ENCODE assay signal across 18 cellular contexts in the genomic region with DNA sequence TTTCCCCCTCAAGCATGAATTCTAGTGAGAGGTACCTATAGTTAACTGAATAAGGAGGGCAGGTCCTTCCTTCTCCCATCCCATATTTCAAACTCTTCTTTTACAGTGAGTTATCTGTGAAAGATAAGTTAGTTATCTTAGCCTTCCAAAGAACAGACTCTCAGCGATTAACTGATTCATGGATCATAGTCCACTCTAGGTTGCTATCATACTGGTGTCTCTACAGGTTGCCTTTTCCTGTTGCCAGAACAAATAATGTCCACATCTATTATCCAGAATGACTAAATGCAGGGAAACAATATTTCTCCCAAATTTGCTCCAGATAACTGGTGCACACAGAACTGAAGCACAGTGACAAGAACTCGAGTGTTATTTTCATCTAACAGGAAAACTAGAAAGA.
DNase-seq lines count a peak whose midpoint lies in the region; ATAC-seq, FAIRE-seq and TF ChIP-seq lines count a peak whose summit lies in the region.
"Had no signal": no experiment of that assay in that cellular context is flagged by ENCODE, and none has a peak within 500 bp of the region (broad histone marks: within the 10 kb centered on the region; RNA-seq: fewer than 3 reads in every experiment).

No MANE protein-coding gene starts in this region.

- H4K20me1 ChIP-seq in OCI-LY3 (ENCODE audit: insufficient read depth, low read length), result no peaks in the 10 kb centered on the region
- no peaks in the 10 kb centered on the region for H4K20me1 ChIP-seq in hepatocyte (ENCODE audit: insufficient read depth, poor library complexity, severe bottlenecking)
- H4K20me1 ChIP-seq: BLaER1 had no signal

- H3K4me2 ChIP-seq in OCI-LY3 (ENCODE audit: low read length) (peak overlapping the region; percentile 66), hepatocyte (no peak overlapping the region)

- no peaks in the 10 kb centered on the region for H3K9me2 ChIP-seq in hepatocyte (replicated peaks; ENCODE audit: insufficient read depth)

- H3K27me3 ChIP-seq in OCI-LY3 (ENCODE audit: low read depth, low read length), result no peaks in the 10 kb centered on the region
- H3K27me3 ChIP-seq in hepatocyte, result no peaks in the 10 kb centered on the region
- no peaks in the 10 kb centered on the region for H3K27me3 ChIP-seq in liver (ENCODE audit: control insufficient read depth in 4 of 4, insufficient read depth in 4 of 4, low read length in 3 of 4)
- H3K27me3 ChIP-seq: BLaER1 had no signal

- 0 out of 2 replicates have a peak, but pooled peaks cover 2% of the 10 kb centered on the region for H3K9me3 ChIP-seq in OCI-LY3 (ENCODE audit: insufficient read depth, low read length)
- no peaks in the 10 kb centered on the region for H3K9me3 ChIP-seq in hepatocyte (ENCODE audit: low read depth)
- no peaks in the 10 kb centered on the region for H3K9me3 ChIP-seq in liver (ENCODE audit: control insufficient read depth in 4 of 4, low read length in 3 of 4)
- no peaks in the 10 kb centered on the region for H3K9me3 ChIP-seq in kidney (ENCODE audit: control insufficient read depth in 1 of 2, low read length in 2 of 2)
- H3K9me3 ChIP-seq: BLaER1 had no signal

- ATAC-seq in GM21576 (IDR thresholded peaks at IDR 0.05; ENCODE audit: unreplicated experiment), result no peak
- ATAC-seq: HCT116 had no signal

- H3K9ac ChIP-seq in OCI-LY3 (ENCODE audit: low read length) (no peak overlapping the region), liver (ENCODE audit: low read depth in 1 of 2, low read length in 2 of 2) (no peak overlapping the region), kidney (ENCODE audit: low read length in 2 of 2) (no peak overlapping the region)
- H3K9ac ChIP-seq: BLaER1 had no signal

- 72% methylated on average over 2 of the region's 2 CpGs for WGBS in hepatocyte (ENCODE audit: low lambda C conversion rate, missing lambda C conversion rate)
- WGBS in liver, result 37% methylated on average over 2 of the region's 2 CpGs

- H3K36me3 ChIP-seq in OCI-LY3 (replicated peaks; ENCODE audit: low read depth, low read length) (no peaks in the 10 kb centered on the region), hepatocyte (replicated peaks; ENCODE audit: insufficient read depth, low read depth) (no peaks in the 10 kb centered on the region), liver (ENCODE audit: control insufficient read depth in 4 of 4, insufficient read depth in 3 of 4, low read depth in 1 of 4, low read length in 3 of 4) (no peaks in the 10 kb centered on the region), kidney (ENCODE audit: control insufficient read depth in 1 of 2, insufficient read depth in 2 of 2, low read length in 2 of 2) (no peaks in the 10 kb centered on the region)
- H3K36me3 ChIP-seq: BLaER1 had no signal

- no peak overlapping the region for H2AFZ ChIP-seq in OCI-LY3 (ENCODE audit: low read depth, low read length)
- no peak overlapping the region for H2AFZ ChIP-seq in hepatocyte

- peak overlapping the region; percentile 46; the same call in 1 of the 2 replicates for H3K4me3 ChIP-seq in OCI-LY3 (ENCODE audit: low read length)
- no peak overlapping the region for H3K4me3 ChIP-seq in hepatocyte
- H3K4me3 ChIP-seq in liver (ENCODE audit: low read depth in 1 of 3, low read length in 3 of 3), result no peak overlapping the region
- H3K4me3 ChIP-seq in kidney (ENCODE audit: low read length in 2 of 2), result no peak overlapping the region
- H3K4me3 ChIP-seq: BLaER1 had no signal

- H3K4me1 ChIP-seq in OCI-LY3 (ENCODE audit: low read length), result peaks cover 21% of the 10 kb centered on the region
- peaks cover 6% of the 10 kb centered on the region for H3K4me1 ChIP-seq in hepatocyte (ENCODE audit: insufficient read depth)
- H3K4me1 ChIP-seq in liver (ENCODE audit: control insufficient read depth in 4 of 4, insufficient read depth in 4 of 4, low read length in 3 of 4), result peaks cover 0 to 14% (median 9%) of the 10 kb centered on the region in 4 donors
- H3K4me1 ChIP-seq in kidney (ENCODE audit: control insufficient read depth in 1 of 2, insufficient read depth in 1 of 2, low read depth in 1 of 2, low read length in 2 of 2), result no peaks in the 10 kb centered on the region

- H3K79me2 ChIP-seq in OCI-LY3 (ENCODE audit: low read length) (no peaks in the 10 kb centered on the region), hepatocyte (no peaks in the 10 kb centered on the region)

- no peak for TF ChIP-seq CTCF in OCI-LY3 (IDR thresholded peaks at IDR 0.05; ENCODE audit: low read depth, low read length)
- TF ChIP-seq CTCF in hepatocyte (IDR thresholded peaks at IDR 0.05; ENCODE audit: poor library complexity), result no peak
- no peak for TF ChIP-seq CTCF in liver (IDR thresholded peaks at IDR 0.05; ENCODE audit: low read depth, low read length, missing input control)
- TF ChIP-seq CTCF in kidney (IDR thresholded peaks at IDR 0.05; ENCODE audit: borderline replicate concordance, extremely low read depth, insufficient read depth), result no peak

- H3K27ac ChIP-seq in OCI-LY3 (ENCODE audit: low read length), result 0 out of 2 replicates have a peak overlapping the region, but pooled peaks have one; percentile 47
- H3K27ac ChIP-seq in hepatocyte, result peak overlapping the region; percentile 44
- H3K27ac ChIP-seq in liver (ENCODE audit: low read depth in 1 of 2, low read length in 2 of 2), result peak overlapping the region in 1 of 2 donors; percentile 18
- no peak overlapping the region for H3K27ac ChIP-seq in kidney (ENCODE audit: low read depth in 2 of 2, low read length in 2 of 2)
- H3K27ac ChIP-seq: BLaER1, HL-60 had no signal

- no peak for FAIRE-seq in kidney (lab: Jason Lieb, UNC)
- FAIRE-seq: GM12892 had no signal

- DNase-seq in hepatocyte (ENCODE audit: low spot score) (no peak), NCI-H1694 (lab: John Stamatoyannopoulos, UW) (no peak), NCI-H1436 (lab: John Stamatoyannopoulos, UW) (no peak), kidney (no peak)
- DNase-seq: 8988T; CD4-positive, alpha-beta memory T cell; DMS153; DMS79; GOT3; H7; HFFc6 had no signal

- peak; percentile 50 to 66 for TF ChIP-seq RAD21 in liver (IDR thresholded peaks at IDR 0.05)

- intact Hi-C loops in kidney (cut with DNase I), result no loop called here

TF ChIP-seq in liver, 16 proteins besides CTCF, POLR2A, EP300 and RAD21 (continues in another document):
- TF ChIP-seq, protein P1, sequence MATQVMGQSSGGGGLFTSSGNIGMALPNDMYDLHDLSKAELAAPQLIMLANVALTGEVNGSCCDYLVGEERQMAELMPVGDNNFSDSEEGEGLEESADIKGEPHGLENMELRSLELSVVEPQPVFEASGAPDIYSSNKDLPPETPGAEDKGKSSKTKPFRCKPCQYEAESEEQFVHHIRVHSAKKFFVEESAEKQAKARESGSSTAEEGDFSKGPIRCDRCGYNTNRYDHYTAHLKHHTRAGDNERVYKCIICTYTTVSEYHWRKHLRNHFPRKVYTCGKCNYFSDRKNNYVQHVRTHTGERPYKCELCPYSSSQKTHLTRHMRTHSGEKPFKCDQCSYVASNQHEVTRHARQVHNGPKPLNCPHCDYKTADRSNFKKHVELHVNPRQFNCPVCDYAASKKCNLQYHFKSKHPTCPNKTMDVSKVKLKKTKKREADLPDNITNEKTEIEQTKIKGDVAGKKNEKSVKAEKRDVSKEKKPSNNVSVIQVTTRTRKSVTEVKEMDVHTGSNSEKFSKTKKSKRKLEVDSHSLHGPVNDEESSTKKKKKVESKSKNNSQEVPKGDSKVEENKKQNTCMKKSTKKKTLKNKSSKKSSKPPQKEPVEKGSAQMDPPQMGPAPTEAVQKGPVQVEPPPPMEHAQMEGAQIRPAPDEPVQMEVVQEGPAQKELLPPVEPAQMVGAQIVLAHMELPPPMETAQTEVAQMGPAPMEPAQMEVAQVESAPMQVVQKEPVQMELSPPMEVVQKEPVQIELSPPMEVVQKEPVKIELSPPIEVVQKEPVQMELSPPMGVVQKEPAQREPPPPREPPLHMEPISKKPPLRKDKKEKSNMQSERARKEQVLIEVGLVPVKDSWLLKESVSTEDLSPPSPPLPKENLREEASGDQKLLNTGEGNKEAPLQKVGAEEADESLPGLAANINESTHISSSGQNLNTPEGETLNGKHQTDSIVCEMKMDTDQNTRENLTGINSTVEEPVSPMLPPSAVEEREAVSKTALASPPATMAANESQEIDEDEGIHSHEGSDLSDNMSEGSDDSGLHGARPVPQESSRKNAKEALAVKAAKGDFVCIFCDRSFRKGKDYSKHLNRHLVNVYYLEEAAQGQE (IDR thresholded peaks at IDR 0.05), result no peak
- TF ChIP-seq GABPA (IDR thresholded peaks at IDR 0.05 in 1 of 2, conservative IDR thresholded peaks at IDR 0.05 in 1 of 2) (no peak), FOXA2 (IDR thresholded peaks at IDR 0.05) (peak; percentile 36), TAF1 (conservative IDR thresholded peaks at IDR 0.05) (no peak), RXRA (IDR thresholded peaks at IDR 0.05) (peak; percentile 35 to 53), FOXA1 (IDR thresholded peaks at IDR 0.05) (peak; percentile 16), SP1 (IDR thresholded peaks at IDR 0.05) (peak; percentile 59), EGR1 (IDR thresholded peaks at IDR 0.05; ENCODE audit: low read depth in 2 of 2) (no peak), HNF4A (conservative IDR thresholded peaks at IDR 0.05) (peak; percentile 89 to 93), YY1 (IDR thresholded peaks at IDR 0.05) (no peak), NR2F2 (IDR thresholded peaks at IDR 0.05) (no peak), HNF4G (IDR thresholded peaks at IDR 0.05) (peak; percentile 75)
- TF ChIP-seq, protein P2, sequence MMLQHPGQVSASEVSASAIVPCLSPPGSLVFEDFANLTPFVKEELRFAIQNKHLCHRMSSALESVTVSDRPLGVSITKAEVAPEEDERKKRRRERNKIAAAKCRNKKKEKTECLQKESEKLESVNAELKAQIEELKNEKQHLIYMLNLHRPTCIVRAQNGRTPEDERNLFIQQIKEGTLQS (IDR thresholded peaks at IDR 0.05), result no peak
- TF ChIP-seq, protein P3, sequence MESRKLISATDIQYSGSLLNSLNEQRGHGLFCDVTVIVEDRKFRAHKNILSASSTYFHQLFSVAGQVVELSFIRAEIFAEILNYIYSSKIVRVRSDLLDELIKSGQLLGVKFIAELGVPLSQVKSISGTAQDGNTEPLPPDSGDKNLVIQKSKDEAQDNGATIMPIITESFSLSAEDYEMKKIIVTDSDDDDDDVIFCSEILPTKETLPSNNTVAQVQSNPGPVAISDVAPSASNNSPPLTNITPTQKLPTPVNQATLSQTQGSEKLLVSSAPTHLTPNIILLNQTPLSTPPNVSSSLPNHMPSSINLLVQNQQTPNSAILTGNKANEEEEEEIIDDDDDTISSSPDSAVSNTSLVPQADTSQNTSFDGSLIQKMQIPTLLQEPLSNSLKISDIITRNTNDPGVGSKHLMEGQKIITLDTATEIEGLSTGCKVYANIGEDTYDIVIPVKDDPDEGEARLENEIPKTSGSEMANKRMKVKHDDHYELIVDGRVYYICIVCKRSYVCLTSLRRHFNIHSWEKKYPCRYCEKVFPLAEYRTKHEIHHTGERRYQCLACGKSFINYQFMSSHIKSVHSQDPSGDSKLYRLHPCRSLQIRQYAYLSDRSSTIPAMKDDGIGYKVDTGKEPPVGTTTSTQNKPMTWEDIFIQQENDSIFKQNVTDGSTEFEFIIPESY (IDR thresholded peaks at IDR 0.05), result no peak
- TF ChIP-seq, protein P4, sequence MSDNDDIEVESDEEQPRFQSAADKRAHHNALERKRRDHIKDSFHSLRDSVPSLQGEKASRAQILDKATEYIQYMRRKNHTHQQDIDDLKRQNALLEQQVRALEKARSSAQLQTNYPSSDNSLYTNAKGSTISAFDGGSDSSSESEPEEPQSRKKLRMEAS (IDR thresholded peaks at IDR 0.05), result no peak

Comparison
In these comparisons a context has a peak if more than half of its experiments do, and no peak if none do; other contexts are left out.
1. H3K27ac ChIP-seq: peak in OCI-LY3 (single experiment) and hepatocyte (single experiment); none in kidney (0 of 2).